ENCODE assay signal across 15 cellular contexts in genomic region chr2:137886432-137886831, GRCh38.
DNase-seq lines count a peak whose midpoint lies in the region; ATAC-seq, FAIRE-seq and TF ChIP-seq lines count a peak whose summit lies in the region.
"Had no signal": no experiment of that assay in that cellular context is flagged by ENCODE, and none has a peak within 500 bp of the region (broad histone marks: within the 10 kb centered on the region; RNA-seq: fewer than 3 reads in every experiment).

No MANE protein-coding gene starts in this region.

- H3K27ac Mint-ChIP-seq in activated naive CD8-positive, alpha-beta T cell treated with anti-CD3 and anti-CD28 coated beads, Interleukin-2, amount 50 U/mL, for 24 hours, result no peak overlapping the region
- H3K27ac Mint-ChIP-seq: CD8-positive, alpha-beta T cell had no signal

- TF ChIP-seq CTCF in GM12874 (IDR thresholded peaks at IDR 0.05; ENCODE audit: insufficient read depth, low read depth, low read length), result 0 out of 2 replicates have a peak, but pooled peaks have one; percentile 3
- peak; percentile 30 for TF ChIP-seq CTCF in bronchial epithelial cell (IDR thresholded peaks at IDR 0.05; ENCODE audit: insufficient read depth, low read length, severe bottlenecking)

- no peaks in the 10 kb centered on the region for H3K27me3 ChIP-seq in bronchial epithelial cell (ENCODE audit: control insufficient read depth, insufficient read depth, low read length)

- no peaks in the 10 kb centered on the region for H3K9me3 Mint-ChIP-seq in activated naive CD8-positive, alpha-beta T cell treated with anti-CD3 and anti-CD28 coated beads, Interleukin-2, amount 50 U/mL, for 24 hours

- H3K36me3 Mint-ChIP-seq in activated naive CD8-positive, alpha-beta T cell treated with anti-CD3 and anti-CD28 coated beads, Interleukin-2, amount 50 U/mL, for 24 hours (ENCODE audit: low read depth), result no peaks in the 10 kb centered on the region
- H3K36me3 Mint-ChIP-seq: CD8-positive, alpha-beta T cell had no signal

- no peak for ATAC-seq in activated naive CD8-positive, alpha-beta T cell treated with anti-CD3 and anti-CD28 coated beads, Interleukin-2, amount 50 U/mL, for 24 hours
- ATAC-seq in GM18502 (IDR thresholded peaks at IDR 0.05; ENCODE audit: poor library complexity, unreplicated experiment), result no peak
- ATAC-seq: activated CD4-positive, CD25-positive, alpha-beta regulatory T cell treated with anti-CD3 and anti-CD28 coated beads, Interleukin-2, amount 50 U/mL, for 24 hours; CD8-positive, alpha-beta T cell; left lobe of liver had no signal

- peak; percentile 8 for DNase-seq in COLO668 (lab: John Stamatoyannopoulos, UW; ENCODE audit: unreplicated experiment)
- DNase-seq in NCI-H226, result peak; percentile 3
- peak; percentile 43 for DNase-seq in bronchial epithelial cell (ENCODE audit: low read depth)
- no peak for DNase-seq in activated naive CD8-positive, alpha-beta T cell treated with anti-CD3 and anti-CD28 coated beads, Interleukin-2, amount 50 U/mL, for 24 hours
- no peak for DNase-seq in activated CD4-positive, CD25-positive, alpha-beta regulatory T cell treated with anti-CD3 and anti-CD28 coated beads, Interleukin-2, amount 50 U/mL, for 72 hours
- DNase-seq in activated CD4-positive, alpha-beta T cell treated with anti-CD3 and anti-CD28 coated beads for 4 hours, result no peak
- DNase-seq: CD8-positive, alpha-beta T cell; cerebellar nuclear complex; KG1; RPMI8226; stimulated activated CD4-positive, alpha-beta T cell treated with anti-CD3 and anti-CD28 coated beads, Interleukin-2, amount 100 ng/mL, for 48 hours had no signal

- H3K4me1 Mint-ChIP-seq in activated naive CD8-positive, alpha-beta T cell treated with anti-CD3 and anti-CD28 coated beads, Interleukin-2, amount 50 U/mL, for 24 hours, result no peaks in the 10 kb centered on the region

- H3K27me3 Mint-ChIP-seq in activated naive CD8-positive, alpha-beta T cell treated with anti-CD3 and anti-CD28 coated beads, Interleukin-2, amount 50 U/mL, for 24 hours, result peaks cover 7% of the 10 kb centered on the region

- H3K36me3 ChIP-seq in bronchial epithelial cell (ENCODE audit: control insufficient read depth, insufficient read depth, low read length), result no peaks in the 10 kb centered on the region

- H3K4me3 ChIP-seq in bronchial epithelial cell (ENCODE audit: low read depth, low read length), result no peak overlapping the region

- no peak for FAIRE-seq in bronchial epithelial cell (lab: Jason Lieb, UNC)

- no peak overlapping the region for H3K4me3 Mint-ChIP-seq in activated naive CD8-positive, alpha-beta T cell treated with anti-CD3 and anti-CD28 coated beads, Interleukin-2, amount 50 U/mL, for 24 hours
- H3K4me3 Mint-ChIP-seq: CD8-positive, alpha-beta T cell had no signal

Comparison
In these comparisons a context has a peak if more than half of its experiments do, and no peak if none do; other contexts are left out.
1. DNase-seq: peak in COLO668 (single experiment), NCI-H226 (single experiment) and bronchial epithelial cell (single experiment); none in activated naive CD8-positive, alpha-beta T cell treated with anti-CD3 and anti-CD28 coated beads, Interleukin-2, amount 50 U/mL, for 24 hours (single experiment), activated CD4-positive, CD25-positive, alpha-beta regulatory T cell treated with anti-CD3 and anti-CD28 coated beads, Interleukin-2, amount 50 U/mL, for 72 hours (single experiment) and activated CD4-positive, alpha-beta T cell treated with anti-CD3 and anti-CD28 coated beads for 4 hours (0 of 2).